ENCODE assay signal across 18 cellular contexts in genomic region chr4:119693127-119693526, GRCh38.
DNase-seq lines count a peak whose midpoint lies in the region; ATAC-seq and TF ChIP-seq lines count a peak whose summit lies in the region.
"Had no signal": no experiment of that assay in that cellular context is flagged by ENCODE, and none has a peak within 500 bp of the region (broad histone marks: within the 10 kb centered on the region; RNA-seq: fewer than 3 reads in every experiment).

No MANE protein-coding gene starts in this region.

- no peak overlapping the region for H3K18ac ChIP-seq in mesenchymal stem cell (ENCODE audit: low read depth in 1 of 2, low read length in 2 of 2)

- H2BK5ac ChIP-seq in mesenchymal stem cell (ENCODE audit: low read depth, low read length, poor library complexity, severe bottlenecking), result no peak overlapping the region

- peaks cover 6% of the 10 kb centered on the region; the same call in 1 of the 2 replicates for H3K9me3 ChIP-seq in AG04450 (ENCODE audit: control insufficient read depth, insufficient read depth, low read length)
- no peaks in the 10 kb centered on the region for H3K9me3 ChIP-seq in mesenchymal stem cell (ENCODE audit: control insufficient read depth, low read length)
- H3K9me3 ChIP-seq: suprapubic skin had no signal

- no peak overlapping the region for H2BK15ac ChIP-seq in mesenchymal stem cell (ENCODE audit: low read depth, poor library complexity, severe bottlenecking)

- no peak overlapping the region for H3K27ac Mint-ChIP-seq in activated naive CD4-positive, alpha-beta T cell treated with anti-CD3 and anti-CD28 coated beads, Interleukin-2, amount 50 U/mL, for 72 hours
- H3K27ac Mint-ChIP-seq: natural killer cell treated with Interleukin-12 subunit alpha and Interleukin-12 subunit beta and Interleukin-15 and Interleukin-18, amount 100 ng/mL, for 72 hours had no signal

- H3K9ac ChIP-seq in mesenchymal stem cell (ENCODE audit: low read length), result peak overlapping the region; percentile 72

- no peak overlapping the region for H3K14ac ChIP-seq in mesenchymal stem cell (ENCODE audit: low read length in 2 of 2)

- H2BK120ac ChIP-seq in mesenchymal stem cell (ENCODE audit: low read depth, low read length), result no peak overlapping the region

- no peak overlapping the region for H4K8ac ChIP-seq in mesenchymal stem cell (ENCODE audit: low read length)

- H3K4ac ChIP-seq in mesenchymal stem cell (ENCODE audit: low read depth in 1 of 2, low read length in 2 of 2), result no peak overlapping the region

- no peak overlapping the region for H3K23ac ChIP-seq in mesenchymal stem cell (ENCODE audit: low read length in 2 of 2)

- no peak for DNase-seq in AG04450 (ENCODE audit: low read depth, low spot score)
- DNase-seq in H4 (ENCODE audit: low spot score), result peak; percentile 11
- DNase-seq in cardiac fibroblast (ENCODE audit: low read depth in 2 of 2), result peak; percentile 6 to 12
- DNase-seq in mesenchymal stem cell, result peak; percentile 47
- no peak for DNase-seq in activated naive CD4-positive, alpha-beta T cell treated with anti-CD3 and anti-CD28 coated beads, Interleukin-2, amount 50 U/mL, for 72 hours (ENCODE audit: low spot score in 2 of 2)
- no peak for DNase-seq in anterior cingulate cortex (lab: John Stamatoyannopoulos, UW)
- DNase-seq: activated CD4-positive, alpha-beta T cell treated with anti-CD3 and anti-CD28 coated beads, Interleukin-2, amount 50 U/mL, for 4 hours; aorta; DMS79 treated with DMSO at 0.1 percent for 48 hours; hypothalamus; mesendoderm; NCI-H1092 treated with DMSO at 0.1 percent for 48 hours; NCI-H2081 treated with DMSO at 0.1 percent for 48 hours; NCI-H510A had no signal

- H3K4me1 ChIP-seq in mesenchymal stem cell (ENCODE audit: control insufficient read depth, insufficient read depth, low read depth, low read length), result no peaks in the 10 kb centered on the region
- H3K4me1 ChIP-seq: suprapubic skin had no signal

- no peaks in the 10 kb centered on the region for H3K36me3 ChIP-seq in mesenchymal stem cell (ENCODE audit: control insufficient read depth in 1 of 2, insufficient read depth in 2 of 2, low read depth in 1 of 2, low read length in 2 of 2)
- H3K36me3 ChIP-seq: suprapubic skin had no signal

- H3K4me2 ChIP-seq in mesenchymal stem cell (ENCODE audit: low read length, poor library complexity, severe bottlenecking), result no peak overlapping the region

- peaks cover 0 to 7% of the 10 kb centered on the region in 2 donors for H3K36me3 Mint-ChIP-seq in activated naive CD4-positive, alpha-beta T cell treated with anti-CD3 and anti-CD28 coated beads, Interleukin-2, amount 50 U/mL, for 72 hours

- H3K4me3 ChIP-seq in AG04450 (ENCODE audit: low read depth, low read length) (peak overlapping the region; percentile 46), cardiac fibroblast (replicated peaks in 1 of 2; ENCODE audit: low read depth in 2 of 2, low read length in 2 of 2) (no peak overlapping the region), mesenchymal stem cell (ENCODE audit: insufficient read depth in 1 of 2, low read depth in 1 of 2, low read length in 2 of 2) (peak overlapping the region in 1 of 2 experiments; percentile 58)
- H3K4me3 ChIP-seq: suprapubic skin had no signal

- H3K79me1 ChIP-seq in mesenchymal stem cell (replicated peaks; ENCODE audit: low read length, poor library complexity, severe bottlenecking), result no peaks in the 10 kb centered on the region

- CTCF ChIA-PET in AG04450 (lab: Charles Lee), result interaction anchor here (0.6 to 1.0 kb wide), 3 partner anchors 64 to 729 kb away, joined by 3 to 4 read pairs (median 3); partner anchors contain the start of gene PDE5A

- H4K91ac ChIP-seq in mesenchymal stem cell (ENCODE audit: low read length), result no peak overlapping the region

- H2BK12ac ChIP-seq in mesenchymal stem cell (ENCODE audit: low read length in 2 of 2), result no peak overlapping the region

- no peak for ATAC-seq in activated naive CD4-positive, alpha-beta T cell treated with anti-CD3 and anti-CD28 coated beads, Interleukin-2, amount 50 U/mL, for 72 hours
- no peak for ATAC-seq in HG03520 (IDR thresholded peaks at IDR 0.05; ENCODE audit: unreplicated experiment)
- no peak for ATAC-seq in HG03196 (IDR thresholded peaks at IDR 0.05; ENCODE audit: unreplicated experiment)
- ATAC-seq: natural killer cell treated with Interleukin-12 subunit alpha and Interleukin-12 subunit beta and Interleukin-15 and Interleukin-18, amount 100 ng/mL, for 72 hours had no signal

- TF ChIP-seq CTCF in AG04450 (IDR thresholded peaks at IDR 0.05; ENCODE audit: low read depth, low read length) (no peak), cardiac fibroblast (IDR thresholded peaks at IDR 0.05; ENCODE audit: low read depth, low read length) (no peak)

- no peaks in the 10 kb centered on the region for H3K27me3 ChIP-seq in AG04450 (ENCODE audit: control insufficient read depth, insufficient read depth, low read length)
- no peaks in the 10 kb centered on the region for H3K27me3 ChIP-seq in mesenchymal stem cell (ENCODE audit: control insufficient read depth in 1 of 2, insufficient read depth in 1 of 2, low read length in 2 of 2)
- H3K27me3 ChIP-seq: suprapubic skin had no signal

- H3K9me3 Mint-ChIP-seq in activated naive CD4-positive, alpha-beta T cell treated with anti-CD3 and anti-CD28 coated beads, Interleukin-2, amount 50 U/mL, for 72 hours, result peaks cover 10 to 11% of the 10 kb centered on the region in 2 donors

- no peak overlapping the region for H2AK5ac ChIP-seq in mesenchymal stem cell (ENCODE audit: low read length, severe bottlenecking)

- POLR2A ChIA-PET in AG04450 (lab: Yijun Ruan, JAX), result interaction anchor here (0.6 kb wide), 1 partner anchor 385 kb away, joined by 3 read pairs; no protein-coding TSS in a partner anchor

- no peak overlapping the region for H2AFZ ChIP-seq in mesenchymal stem cell (ENCODE audit: low read depth, low read length)

- H3K27ac ChIP-seq in AG04450 (ENCODE audit: low read depth, low read length), result peak overlapping the region; percentile 25
- no peak overlapping the region for H3K27ac ChIP-seq in mesenchymal stem cell (ENCODE audit: low read length, poor library complexity, severe bottlenecking)
- H3K27ac ChIP-seq: suprapubic skin had no signal

Comparison
In these comparisons a context has a peak if more than half of its experiments do, and no peak if none do; other contexts are left out.
1. DNase-seq: peak in H4 (single experiment), cardiac fibroblast (2 of 2) and mesenchymal stem cell (single experiment); none in AG04450 (single experiment), activated naive CD4-positive, alpha-beta T cell treated with anti-CD3 and anti-CD28 coated beads, Interleukin-2, amount 50 U/mL, for 72 hours (0 of 2) and anterior cingulate cortex (0 of 58).